In the genomic region with DNA sequence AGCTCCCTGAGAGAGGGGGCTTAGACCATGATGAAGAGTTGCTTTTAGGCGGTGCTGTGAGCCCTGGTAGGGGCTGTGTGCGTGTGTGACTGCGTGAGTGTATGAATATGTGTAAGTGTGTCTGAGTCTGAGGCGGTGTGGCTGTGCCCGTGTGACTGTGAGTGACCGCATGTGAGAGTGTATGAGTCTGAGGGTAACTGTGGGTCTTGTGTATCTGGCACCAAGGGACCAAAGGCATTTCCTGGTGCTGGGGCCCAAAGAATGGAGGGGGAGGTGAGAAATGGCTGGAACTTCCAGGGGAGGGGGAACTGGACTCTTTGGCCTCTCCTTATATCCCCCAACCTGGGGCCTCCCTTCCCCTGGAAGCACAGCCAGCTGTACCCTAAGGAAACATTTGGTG, we compare ENCODE assay signal across 9 cellular contexts. TPM values are rescaled to one million over a fixed set of nuclear protein-coding genes. Genes with fewer than 3 reads are reported as not detected.
DNase-seq lines count a peak whose midpoint lies in the region; ATAC-seq and TF ChIP-seq lines count a peak whose summit lies in the region.
"Had no signal": no experiment of that assay in that cellular context is flagged by ENCODE, and none has a peak within 500 bp of the region (broad histone marks: within the 10 kb centered on the region; RNA-seq: fewer than 3 reads in every experiment).

No MANE protein-coding gene starts in this region.

- TF ChIP-seq CTCF in BE2C (IDR thresholded peaks at IDR 0.05; ENCODE audit: low read depth, low read length) (no peak), RWPE1 (conservative IDR thresholded peaks at IDR 0.05; ENCODE audit: low read depth) (no peak), psoas muscle (IDR thresholded peaks at IDR 0.05) (no peak), GM13977 (IDR thresholded peaks at IDR 0.05; ENCODE audit: extremely low read depth, insufficient read depth, missing control alignments) (no peak), OCI-LY7 (conservative IDR thresholded peaks at IDR 0.05; ENCODE audit: low read length) (no peak)

- H3K4me1 Mint-ChIP-seq in activated CD4-positive, alpha-beta memory T cell treated with anti-CD3 and anti-CD28 coated beads for 36 hours (ENCODE audit: low read depth) = peaks cover 28% of the 10 kb centered on the region

- H3K79me2 ChIP-seq in OCI-LY7 (ENCODE audit: insufficient read depth, low read depth, low read length) = 0 out of 2 replicates have a peak, but pooled peaks cover under 1% of the 10 kb centered on the region

- H3K4me1 ChIP-seq in BE2C (peaks cover 44% of the 10 kb centered on the region), psoas muscle (peaks cover 43% of the 10 kb centered on the region), OCI-LY7 (ENCODE audit: insufficient read depth, low read length, poor library complexity, severe bottlenecking) (peaks cover 5% of the 10 kb centered on the region)

- no peak overlapping the region for H3K27ac Mint-ChIP-seq in activated CD4-positive, alpha-beta memory T cell treated with anti-CD3 and anti-CD28 coated beads for 36 hours

- H3K36me3 Mint-ChIP-seq in activated CD4-positive, alpha-beta memory T cell treated with anti-CD3 and anti-CD28 coated beads for 36 hours = peaks cover 20% of the 10 kb centered on the region

- H3K27me3 ChIP-seq in BE2C (no peaks in the 10 kb centered on the region), psoas muscle (ENCODE audit: insufficient read depth in 3 of 3, low read length in 2 of 3) (no peaks in the 10 kb centered on the region)

- POLR2A ChIA-PET in RWPE1 (lab: Yijun Ruan, JAX; ENCODE audit: low non-redundant PET) = no interaction called here
- POLR2A ChIA-PET in activated CD4-positive, alpha-beta memory T cell treated with anti-CD3 and anti-CD28 coated beads for 36 hours (lab: Charles Lee) = no interaction called here
- POLR2A ChIA-PET in OCI-LY7 (lab: Charles Lee) = no interaction called here

- CTCF ChIA-PET in RWPE1 (lab: Yijun Ruan, JAX) (interaction anchor here (0.6 to 0.9 kb wide), 2 partner anchors 9 to 50 kb away, joined by 4 read pairs; no protein-coding TSS in a partner anchor), OCI-LY7 (lab: Charles Lee; ENCODE audit: unreplicated experiment) (no interaction called here)
- CTCF ChIA-PET in activated CD4-positive, alpha-beta memory T cell treated with anti-CD3 and anti-CD28 coated beads for 36 hours (lab: Charles Lee) = interaction anchor here (0.9 kb wide), 1 partner anchor 19 kb away, joined by 3 read pairs; no protein-coding TSS in a partner anchor

- no peak for ATAC-seq in psoas muscle

- 43 to 55% (median 44%) methylated on average over 6 of the region's 6 CpGs for WGBS in psoas muscle, 3 donors

- in situ Hi-C loops in GM13977 (cut with MboI; ENCODE audit: low pct_unique_long_range_greater_than_20kb, low sequenced_read_pairs, unreplicated experiment) = no loop called here

- no peaks in the 10 kb centered on the region for H3K9me2 ChIP-seq in OCI-LY7 (ENCODE audit: insufficient read depth, low read length)

- H4K20me1 ChIP-seq in OCI-LY7 (ENCODE audit: insufficient read depth, low read length) = no peaks in the 10 kb centered on the region

- H3K9me3 Mint-ChIP-seq in activated CD4-positive, alpha-beta memory T cell treated with anti-CD3 and anti-CD28 coated beads for 36 hours = no peaks in the 10 kb centered on the region

- no peak overlapping the region for H3K4me2 ChIP-seq in OCI-LY7 (ENCODE audit: low read length)

- intact Hi-C loops in psoas muscle (cut with DNase I) = no loop called here
- intact Hi-C loops in activated CD4-positive, alpha-beta memory T cell treated with anti-CD3 and anti-CD28 coated beads for 36 hours (cut with micrococcal nuclease) = no loop called here
- intact Hi-C loops in OCI-LY7 (cut with micrococcal nuclease; ENCODE audit: unreplicated experiment) = no loop called here

- no TSS peak for BruUV-seq in OCI-LY7 (replicated peaks; lab: Mats Ljungman, UMichigan)

- H3K27ac ChIP-seq in RWPE1 = peak overlapping the region; percentile 87
- H3K27ac ChIP-seq in psoas muscle = peak overlapping the region; percentile 88
- no peak overlapping the region for H3K27ac ChIP-seq in OCI-LY7 (ENCODE audit: low read depth, low read length, poor library complexity, severe bottlenecking)

- no peak overlapping the region for H3K4me3 Mint-ChIP-seq in activated CD4-positive, alpha-beta memory T cell treated with anti-CD3 and anti-CD28 coated beads for 36 hours

- no peak overlapping the region for H2AFZ ChIP-seq in OCI-LY7 (ENCODE audit: low read length)

- DNase-seq in BE2C (no peak), RWPE1 (ENCODE audit: low spot score) (no peak), fibroblast of gingiva (ENCODE audit: low read depth) (peak; percentile 45), psoas muscle (no peak), DMS53 treated with DMSO at 0.1 percent for 48 hours (lab: John Stamatoyannopoulos, UW; ENCODE audit: unreplicated experiment) (no peak), GM13977 (ENCODE audit: low spot score) (no peak), OCI-LY7 (ENCODE audit: low spot score) (no peak)
- DNase-seq in activated CD4-positive, alpha-beta memory T cell treated with anti-CD3 and anti-CD28 coated beads for 36 hours = no peak
- DNase-seq: NCI-H510A had no signal

- peak overlapping the region; percentile 59 for H3K4me3 ChIP-seq in BE2C (ENCODE audit: low read depth, low read length)
- H3K4me3 ChIP-seq in psoas muscle = peak overlapping the region; percentile 68
- no peak overlapping the region for H3K4me3 ChIP-seq in OCI-LY7 (ENCODE audit: low read depth, low read length, poor library complexity, severe bottlenecking)

- no peaks in the 10 kb centered on the region for H3K9me3 ChIP-seq in BE2C
- H3K9me3 ChIP-seq in psoas muscle = no peaks in the 10 kb centered on the region
- no peaks in the 10 kb centered on the region for H3K9me3 ChIP-seq in OCI-LY7 (ENCODE audit: low read length)

- H3K36me3 ChIP-seq in BE2C (peaks cover 14% of the 10 kb centered on the region), psoas muscle (ENCODE audit: insufficient read depth in 1 of 2, low read depth in 1 of 2) (peaks cover 0 to 31% of the 10 kb centered on the region in 2 donors), OCI-LY7 (ENCODE audit: insufficient read depth, low read length) (peaks cover 21% of the 10 kb centered on the region)

- no peaks in the 10 kb centered on the region for H3K27me3 Mint-ChIP-seq in activated CD4-positive, alpha-beta memory T cell treated with anti-CD3 and anti-CD28 coated beads for 36 hours

RNA-seq across cellular contexts. Expression of a gene that starts 1.1 kb away (rescaled TPM):
- polyA plus RNA-seq in BE2C (2012; ENCODE audit: insufficient read depth, insufficient read length, low read depth) = 32.9 TPM
- total RNA-seq in psoas muscle (10 to 100 TPM in 3 of 4 donors, 1 to 10 TPM in 1; 7.7 to 20.1 (median 11.4) TPM), OCI-LY7 (2022) (20.1 and 29.2 TPM in 2 replicates)
- polyA plus RNA-seq in psoas muscle = 10 to 100 TPM in 2 of 3 donors, 1 to 10 TPM in 1; 8.8 to 12.4 (median 12.3) TPM
- total RNA-seq in activated CD4-positive, alpha-beta memory T cell treated with anti-CD3 and anti-CD28 coated beads for 36 hours = 10 to 100 TPM; 19.3 to 22.1 TPM
- total RNA-seq in OCI-LY7 (2014; rRNA removed; shearing (Covaris generic)) = 16.2 and 16.7 TPM in 2 replicates

RNA-seq across cellular contexts. Expression of a gene that starts 6.7 kb away (rescaled TPM):
- polyA plus RNA-seq in BE2C (2012; ENCODE audit: insufficient read depth, insufficient read length, low read depth) = 58.3 TPM
- total RNA-seq in psoas muscle = 10 to 100 TPM; 16.5 to 40.6 (median 27.1) TPM
- 10 to 100 TPM in 2 of 3 donors, 1 to 10 TPM in 1; 9.5 to 17.7 (median 15.7) TPM for polyA plus RNA-seq in psoas muscle
- total RNA-seq in activated CD4-positive, alpha-beta memory T cell treated with anti-CD3 and anti-CD28 coated beads for 36 hours = 10 to 100 TPM; 56.0 to 59.2 TPM
- total RNA-seq in OCI-LY7 (2014; rRNA removed; shearing (Covaris generic)) = 78.2 and 90.9 TPM in 2 replicates
- total RNA-seq in OCI-LY7 (2022) = 61.2 and 62.5 TPM in 2 replicates

RNA-seq across cellular contexts. Expression of a gene that starts 9.3 kb away (rescaled TPM):
- polyA plus RNA-seq in BE2C (2012; ENCODE audit: insufficient read depth, insufficient read length, low read depth) = not detected
- total RNA-seq in psoas muscle (under 1 TPM in 2 of 4 donors, not detected in 2; 0.25 to 0.50 TPM), OCI-LY7 (2022) (0.42 and 0.68 TPM in 2 replicates)
- under 1 TPM; 0.14 to 0.31 (median 0.21) TPM for polyA plus RNA-seq in psoas muscle
- total RNA-seq in activated CD4-positive, alpha-beta memory T cell treated with anti-CD3 and anti-CD28 coated beads for 36 hours = under 1 TPM in 1 of 2 experiments, not detected in 1; 0.80 TPM
- 0.72 TPM in 1 of 2 replicates, not detected in the other for total RNA-seq in OCI-LY7 (2014; rRNA removed; shearing (Covaris generic))

RNA-seq across cellular contexts. Expression of a gene that starts 15.5 kb away (rescaled TPM):
- 226 TPM for polyA plus RNA-seq in BE2C (2012; ENCODE audit: insufficient read depth, insufficient read length, low read depth)
- total RNA-seq in psoas muscle (10 to 100 TPM; 13.0 to 16.5 (median 13.8) TPM), OCI-LY7 (2022) (110 TPM in 2 replicates)
- 10 to 100 TPM; 13.8 to 50.1 (median 20.1) TPM for polyA plus RNA-seq in psoas muscle
- 10 to 100 TPM; 65.9 to 67.6 TPM for total RNA-seq in activated CD4-positive, alpha-beta memory T cell treated with anti-CD3 and anti-CD28 coated beads for 36 hours
- total RNA-seq in OCI-LY7 (2014; rRNA removed; shearing (Covaris generic)) = 97.2 and 103 TPM in 2 replicates

RNA-seq across cellular contexts. Expression of a gene that starts 24.3 kb away (rescaled TPM):
- not detected for polyA plus RNA-seq in BE2C (2012; ENCODE audit: insufficient read depth, insufficient read length, low read depth)
- total RNA-seq in psoas muscle (under 1 TPM in 1 of 4 donors, not detected in 3; 0.16 TPM), OCI-LY7 (2022) (0.38 and 0.44 TPM in 2 replicates)
- not detected for polyA plus RNA-seq in psoas muscle
- total RNA-seq in activated CD4-positive, alpha-beta memory T cell treated with anti-CD3 and anti-CD28 coated beads for 36 hours = under 1 TPM; 0.14 to 0.17 TPM
- total RNA-seq in OCI-LY7 (2014; rRNA removed; shearing (Covaris generic)) = 1.4 and 1.9 TPM in 2 replicates
